In the genomic region with DNA sequence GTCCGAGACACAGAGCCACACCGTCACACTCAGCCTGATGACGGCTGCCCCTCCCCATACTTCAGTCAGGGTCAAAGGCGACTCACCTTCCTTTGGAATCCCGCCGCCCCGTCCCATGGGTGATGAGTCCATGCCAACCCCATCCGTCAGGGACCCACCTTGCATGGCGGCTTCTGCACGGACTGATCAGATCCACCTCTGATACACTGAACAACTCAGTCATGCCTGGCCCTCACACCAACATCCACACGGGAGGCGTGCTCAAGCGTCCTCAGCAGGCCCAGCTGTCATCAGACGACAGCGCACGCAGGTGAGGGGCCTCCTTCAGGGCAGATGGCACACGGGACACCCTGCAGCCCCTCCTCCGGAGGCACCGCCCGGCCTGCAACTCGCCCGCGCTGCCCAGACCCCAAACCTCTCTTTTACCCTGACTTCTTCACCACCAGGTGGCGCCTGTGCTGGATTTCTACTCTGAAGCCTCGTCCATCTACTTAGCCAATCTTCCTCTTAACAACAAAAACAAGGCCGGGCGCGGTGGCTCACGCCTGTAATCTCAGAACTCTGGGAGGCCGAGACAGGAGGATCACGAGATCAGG, we compare ENCODE assay signal across 8 cellular contexts.
A peak's percentile ranks its signal among the peaks of the same experiment; 100 is the strongest.
DNase-seq lines count a peak whose midpoint lies in the region; ATAC-seq and TF ChIP-seq lines count a peak whose summit lies in the region.

No MANE protein-coding gene starts in this region.

- BruUV-seq in Panc1 (replicated peaks; lab: Mats Ljungman, UMichigan): no TSS peak

- peaks cover 2% of the 10 kb centered on the region; the same call in 1 of the 2 replicates for H3K4me1 ChIP-seq in GM23248 (ENCODE audit: insufficient read depth)
- 0 out of 2 replicates have a peak, but pooled peaks cover 2% of the 10 kb centered on the region for H3K4me1 ChIP-seq in Panc1 (ENCODE audit: control insufficient read depth, insufficient read depth, low read length)
- H3K4me1 ChIP-seq in body of pancreas: no peaks in the 10 kb centered on the region

- CTCF ChIA-PET in Panc1 (lab: Charles Lee): no interaction called here

- peak; percentile 86 for ATAC-seq in Panc1
- no peak for ATAC-seq in body of pancreas
- no peak for ATAC-seq in HG02763 (IDR thresholded peaks at IDR 0.05; ENCODE audit: unreplicated experiment)

- no peaks in the 10 kb centered on the region for H3K27me3 ChIP-seq in GM23248 (replicated peaks; ENCODE audit: insufficient read depth)
- no peaks in the 10 kb centered on the region for H3K27me3 ChIP-seq in Panc1 (ENCODE audit: control insufficient read depth, insufficient read depth, low read length)
- H3K27me3 ChIP-seq in body of pancreas: no peaks in the 10 kb centered on the region

- DNase-seq in GM23248 (peak; percentile 37), Panc1 (ENCODE audit: low read depth, low spot score) (no peak), body of pancreas (peak in 3 of 4 donors; percentile 52 to 66 (median 60)), kidney tubule cell (ENCODE audit: low spot score) (peak; percentile 41), type B pancreatic cell (ENCODE audit: extremely low spot score, unreplicated experiment) (peak; percentile 69), cortex of kidney (lab: John Stamatoyannopoulos, UW) (no peak)

- peaks cover 22% of the 10 kb centered on the region for H3K4me1 Mint-ChIP-seq in type B pancreatic cell (ENCODE audit: unreplicated experiment)

- no peak for TF ChIP-seq POLR2A in body of pancreas (IDR thresholded peaks at IDR 0.05)

- H3K79me2 ChIP-seq in GM23248 (ENCODE audit: insufficient read depth): peaks cover 92% of the 10 kb centered on the region

- intact Hi-C loops in Panc1 (cut with micrococcal nuclease; ENCODE audit: unreplicated experiment) (loop anchor here (2.0 to 5.0 kb wide), 2 partner anchors 21 to 71 kb away; no protein-coding TSS in a partner anchor), body of pancreas (cut with DNase I) (no loop called here)

- H3K27ac ChIP-seq in C4-2B (no peak overlapping the region), GM23248 (no peak overlapping the region), Panc1 (ENCODE audit: low read length) (no peak overlapping the region), body of pancreas (no peak overlapping the region)

- H3K4me3 ChIP-seq in GM23248 (no peak overlapping the region), Panc1 (ENCODE audit: low read depth in 2 of 2, low read length in 2 of 2) (no peak overlapping the region), body of pancreas (no peak overlapping the region)

- H3K36me3 ChIP-seq in GM23248 (ENCODE audit: low read depth): no peaks in the 10 kb centered on the region
- no peaks in the 10 kb centered on the region for H3K36me3 ChIP-seq in Panc1 (ENCODE audit: control insufficient read depth, insufficient read depth, low read length)
- H3K36me3 ChIP-seq in body of pancreas (replicated peaks in 1 of 2; ENCODE audit: insufficient read depth in 1 of 2, low read depth in 2 of 2): no peaks in the 10 kb centered on the region

- no peak overlapping the region for H3K27ac Mint-ChIP-seq in type B pancreatic cell

- no peaks in the 10 kb centered on the region for H4K20me1 ChIP-seq in GM23248 (ENCODE audit: insufficient read depth)

- H3K4me3 Mint-ChIP-seq in type B pancreatic cell: no peak overlapping the region

- H3K9ac ChIP-seq in GM23248: no peak overlapping the region

- 84 to 86% methylated on average over 31 of the region's 31 CpGs for WGBS in GM23248 (ENCODE audit: low coverage in 1 of 2, low lambda C conversion rate in 2 of 2, missing lambda C conversion rate in 2 of 2), 2 experiments
- 65 to 84% methylated on average over 25 to 26 of the region's 31 CpGs for WGBS in body of pancreas, 2 donors

- peaks cover 1% of the 10 kb centered on the region for H3K9me3 Mint-ChIP-seq in type B pancreatic cell

- in situ Hi-C loops in GM23248 (cut with MboI) (loop anchor here (10.0 kb wide), 1 partner anchor 289 kb away; no protein-coding TSS in a partner anchor), Panc1 (cut with HindIII; ENCODE audit: low pct_unique_long_range_greater_than_20kb, low sequenced_read_pairs) (no loop called here)

- no peak overlapping the region for H2AFZ ChIP-seq in GM23248

- no peaks in the 10 kb centered on the region for H3K27me3 Mint-ChIP-seq in type B pancreatic cell

- H3K4me2 ChIP-seq in GM23248 (ENCODE audit: unreplicated experiment): no peak overlapping the region

- POLR2A ChIA-PET in Panc1 (lab: Charles Lee): no interaction called here

- H3K9me3 ChIP-seq in GM23248 (ENCODE audit: low read depth) (no peaks in the 10 kb centered on the region), Panc1 (ENCODE audit: control insufficient read depth, insufficient read depth, low read depth, low read length) (no peaks in the 10 kb centered on the region), body of pancreas (no peaks in the 10 kb centered on the region)

- peaks cover 33% of the 10 kb centered on the region for H3K36me3 Mint-ChIP-seq in type B pancreatic cell

- no peaks in the 10 kb centered on the region for H3F3A ChIP-seq in GM23248 (ENCODE audit: insufficient read depth)

- H3K9me2 ChIP-seq in GM23248 (ENCODE audit: insufficient read depth): no peaks in the 10 kb centered on the region

- TF ChIP-seq CTCF in C4-2B (conservative IDR thresholded peaks at IDR 0.05) (peak; percentile 73), Panc1 (IDR thresholded peaks at IDR 0.05) (no peak), body of pancreas (IDR thresholded peaks at IDR 0.05) (peak in 6 of 7 experiments; percentile 11 to 65 (median 52)), type B pancreatic cell (conservative IDR thresholded peaks at IDR 0.05) (peak; percentile 75)

Comparison
In these comparisons a context has a peak if more than half of its experiments do, and no peak if none do; other contexts are left out.
1. DNase-seq: peak in GM23248 (single experiment), body of pancreas (3 of 4), kidney tubule cell (single experiment) and type B pancreatic cell (single experiment); none in Panc1 (single experiment) and cortex of kidney (single experiment).